12 cellular contexts compared by ENCODE assay signal in the genomic region with DNA sequence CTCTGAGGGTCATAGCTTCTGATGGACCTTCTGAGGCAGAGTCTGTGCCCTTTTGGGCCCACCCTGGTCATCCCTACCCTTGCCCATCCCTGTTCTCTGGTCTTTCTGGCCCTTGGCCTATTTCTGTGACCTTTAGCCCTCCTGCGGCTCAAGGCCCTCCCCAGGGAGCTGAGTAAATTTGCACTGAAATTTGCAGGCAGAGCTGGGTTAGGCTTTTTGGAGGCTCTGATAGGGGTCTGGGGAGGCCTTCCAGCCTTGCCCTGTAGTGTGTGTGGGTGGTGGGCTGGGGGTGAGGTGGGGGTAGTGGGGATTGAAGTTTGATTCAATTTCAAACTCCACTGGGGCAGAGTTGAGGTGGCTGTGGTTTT. TPM values are rescaled to one million over a fixed set of nuclear protein-coding genes. Genes with fewer than 3 reads are reported as not detected.
DNase-seq lines count a peak whose midpoint lies in the region; ATAC-seq and TF ChIP-seq lines count a peak whose summit lies in the region.
"Had no signal": no experiment of that assay in that cellular context is flagged by ENCODE, and none has a peak within 500 bp of the region (broad histone marks: within the 10 kb centered on the region; RNA-seq: fewer than 3 reads in every experiment).

No MANE protein-coding gene starts in this region.

- intact Hi-C loops in activated CD8-positive, alpha-beta T cell treated with anti-CD3 and anti-CD28 coated beads for 36 hours (cut with micrococcal nuclease): no loop called here

- 9% methylated on average over 1 of the region's 1 CpG for WGBS in liver

- no peaks in the 10 kb centered on the region for H3K36me3 ChIP-seq in liver (ENCODE audit: control insufficient read depth in 4 of 4, insufficient read depth in 3 of 4, low read depth in 1 of 4, low read length in 3 of 4)

- CTCF ChIA-PET in activated CD8-positive, alpha-beta T cell treated with anti-CD3 and anti-CD28 coated beads for 36 hours (lab: Charles Lee): interaction anchor here (1.1 to 42.0 kb wide), 6 partner anchors 8 to 160 kb away, joined by 3 to 780 read pairs (median 12); no protein-coding TSS in a partner anchor

- no peaks in the 10 kb centered on the region for H3K9me3 Mint-ChIP-seq in T-helper 2 cell treated with Interferon-gamma antibody and Interleukin-4, amounts not matched to agents 5 μg/mL and 100 μg/mL, for 36 hours
- H3K9me3 Mint-ChIP-seq in activated CD8-positive, alpha-beta T cell treated with anti-CD3 and anti-CD28 coated beads for 36 hours: no peaks in the 10 kb centered on the region
- no peaks in the 10 kb centered on the region for H3K9me3 Mint-ChIP-seq in stimulated activated naive B cell treated with anti-CD40 and anti-IgM and Interleukin-4, amounts not matched to agents 10 μg/mL and 1 μg/mL and 100 μg/mL, for 72 hours

- H3K9me3 ChIP-seq in liver (ENCODE audit: control insufficient read depth in 4 of 4, low read length in 3 of 4): no peaks in the 10 kb centered on the region

- ATAC-seq in activated CD8-positive, alpha-beta T cell treated with anti-CD3 and anti-CD28 coated beads for 36 hours: no peak
- ATAC-seq in stimulated activated naive B cell treated with anti-CD40 and anti-IgM and Interleukin-4, amounts not matched to agents 10 μg/mL and 1 μg/mL and 100 μg/mL, for 72 hours (replicated peaks): no peak
- no peak for ATAC-seq in GM18861 (IDR thresholded peaks at IDR 0.05; ENCODE audit: unreplicated experiment)

- H3K4me1 ChIP-seq in liver (ENCODE audit: control insufficient read depth in 4 of 4, insufficient read depth in 4 of 4, low read length in 3 of 4): peaks cover 39 to 98% (median 89%) of the 10 kb centered on the region in 4 donors

- POLR2A ChIA-PET in activated CD8-positive, alpha-beta T cell treated with anti-CD3 and anti-CD28 coated beads for 36 hours (lab: Charles Lee): interaction anchor here (0.8 to 11.5 kb wide), 8 partner anchors 10 to 182 kb away, joined by 3 to 101 read pairs (median 4); partner anchors contain the start of genes RARA and TOP2A

- no peaks in the 10 kb centered on the region for H3K27me3 ChIP-seq in liver (ENCODE audit: control insufficient read depth in 4 of 4, insufficient read depth in 4 of 4, low read length in 3 of 4)

- H3K36me3 Mint-ChIP-seq in T-helper 2 cell treated with Interferon-gamma antibody and Interleukin-4, amounts not matched to agents 5 μg/mL and 100 μg/mL, for 36 hours (ENCODE audit: low read depth): peaks cover 26% of the 10 kb centered on the region
- H3K36me3 Mint-ChIP-seq in activated CD8-positive, alpha-beta T cell treated with anti-CD3 and anti-CD28 coated beads for 36 hours (ENCODE audit: low read depth): peaks cover 28% of the 10 kb centered on the region
- peaks cover 14 to 26% of the 10 kb centered on the region in 2 donors for H3K36me3 Mint-ChIP-seq in stimulated activated naive B cell treated with anti-CD40 and anti-IgM and Interleukin-4, amounts not matched to agents 10 μg/mL and 1 μg/mL and 100 μg/mL, for 72 hours

- H3K4me1 Mint-ChIP-seq in T-helper 2 cell treated with Interferon-gamma antibody and Interleukin-4, amounts not matched to agents 5 μg/mL and 100 μg/mL, for 36 hours (ENCODE audit: low read depth): peaks cover 81% of the 10 kb centered on the region
- H3K4me1 Mint-ChIP-seq in activated CD8-positive, alpha-beta T cell treated with anti-CD3 and anti-CD28 coated beads for 36 hours (ENCODE audit: low read depth): peaks cover 92% of the 10 kb centered on the region
- H3K4me1 Mint-ChIP-seq in stimulated activated naive B cell treated with anti-CD40 and anti-IgM and Interleukin-4, amounts not matched to agents 10 μg/mL and 1 μg/mL and 100 μg/mL, for 72 hours: peaks cover 85 to 98% of the 10 kb centered on the region in 2 donors

- H3K4me3 ChIP-seq in liver (ENCODE audit: low read depth in 1 of 3, low read length in 3 of 3): peak overlapping the region in 1 of 3 donors; percentile 9
- H3K4me3 ChIP-seq: PC-9 had no signal

- peak overlapping the region in 1 of 2 donors; percentile 18 for H3K9ac ChIP-seq in liver (ENCODE audit: low read depth in 1 of 2, low read length in 2 of 2)

- no peak for TF ChIP-seq RAD21 in liver (IDR thresholded peaks at IDR 0.05)

- TF ChIP-seq CTCF in activated CD8-positive, alpha-beta T cell treated with anti-CD3 and anti-CD28 coated beads for 36 hours (IDR thresholded peaks at IDR 0.05): no peak
- no peak for TF ChIP-seq CTCF in liver (IDR thresholded peaks at IDR 0.05; ENCODE audit: low read depth, low read length, missing input control)

- H3K4me3 Mint-ChIP-seq in T-helper 2 cell treated with Interferon-gamma antibody and Interleukin-4, amounts not matched to agents 5 μg/mL and 100 μg/mL, for 36 hours: peak overlapping the region; percentile 91
- H3K4me3 Mint-ChIP-seq in activated CD8-positive, alpha-beta T cell treated with anti-CD3 and anti-CD28 coated beads for 36 hours: peak overlapping the region; percentile 57
- H3K4me3 Mint-ChIP-seq in stimulated activated naive B cell treated with anti-CD40 and anti-IgM and Interleukin-4, amounts not matched to agents 10 μg/mL and 1 μg/mL and 100 μg/mL, for 72 hours: peak overlapping the region; percentile 77 to 78

- no peak for DNase-seq in T-helper 2 cell treated with Interferon-gamma antibody and Interleukin-4, amounts not matched to agents 5 μg/mL and 100 μg/mL, for 36 hours (ENCODE audit: low spot score)
- DNase-seq in T-helper 2 cell (no peak), NOMO-1 treated with dmso at 0.1 percent for 144 hours (lab: John Stamatoyannopoulos, UW; ENCODE audit: unreplicated experiment) (no peak), epidermal melanocyte (ENCODE audit: insufficient read length, low spot score) (no peak)
- no peak for DNase-seq in activated CD8-positive, alpha-beta T cell treated with anti-CD3 and anti-CD28 coated beads for 36 hours
- DNase-seq in stimulated activated naive B cell treated with anti-CD40 and anti-IgM and Interleukin-4, amounts not matched to agents 10 μg/mL and 1 μg/mL and 100 μg/mL, for 72 hours: no peak
- DNase-seq: MV-4-11 had no signal

- peak overlapping the region; percentile 75 to 84 for H3K27ac ChIP-seq in liver (ENCODE audit: low read depth in 1 of 2, low read length in 2 of 2)
- H3K27ac ChIP-seq: PC-9 had no signal

- H3K27me3 Mint-ChIP-seq in T-helper 2 cell treated with Interferon-gamma antibody and Interleukin-4, amounts not matched to agents 5 μg/mL and 100 μg/mL, for 36 hours (ENCODE audit: low read depth): peaks cover 2% of the 10 kb centered on the region
- no peaks in the 10 kb centered on the region for H3K27me3 Mint-ChIP-seq in activated CD8-positive, alpha-beta T cell treated with anti-CD3 and anti-CD28 coated beads for 36 hours
- H3K27me3 Mint-ChIP-seq in stimulated activated naive B cell treated with anti-CD40 and anti-IgM and Interleukin-4, amounts not matched to agents 10 μg/mL and 1 μg/mL and 100 μg/mL, for 72 hours: no peaks in the 10 kb centered on the region

- peak overlapping the region; percentile 96 for H3K27ac Mint-ChIP-seq in T-helper 2 cell treated with Interferon-gamma antibody and Interleukin-4, amounts not matched to agents 5 μg/mL and 100 μg/mL, for 36 hours
- H3K27ac Mint-ChIP-seq in activated CD8-positive, alpha-beta T cell treated with anti-CD3 and anti-CD28 coated beads for 36 hours: peak overlapping the region; percentile 80
- peak overlapping the region; percentile 100 for H3K27ac Mint-ChIP-seq in stimulated activated naive B cell treated with anti-CD40 and anti-IgM and Interleukin-4, amounts not matched to agents 10 μg/mL and 1 μg/mL and 100 μg/mL, for 72 hours

TF ChIP-seq in liver, 16 proteins besides CTCF, POLR2A, EP300 and RAD21:
- peak; percentile 50 to 57 for TF ChIP-seq HNF4A (conservative IDR thresholded peaks at IDR 0.05)
- TF ChIP-seq HNF4G (IDR thresholded peaks at IDR 0.05): peak; percentile 7
- TF ChIP-seq RXRA (IDR thresholded peaks at IDR 0.05): peak in 1 of 2 donors; percentile 30
- no peak for TF ChIP-seq GABPA (IDR thresholded peaks at IDR 0.05 in 1 of 2, conservative IDR thresholded peaks at IDR 0.05 in 1 of 2)
- TF ChIP-seq SP1 (IDR thresholded peaks at IDR 0.05): peak; percentile 52
- no peak for TF ChIP-seq JUND (IDR thresholded peaks at IDR 0.05)
- peak; percentile 92 for TF ChIP-seq NR2F2 (IDR thresholded peaks at IDR 0.05)

RNA-seq across cellular contexts. Expression of gene RARA, which starts 17.8 kb away (rescaled TPM):
- total RNA-seq in activated CD8-positive, alpha-beta T cell treated with anti-CD3 and anti-CD28 coated beads for 36 hours: 10 to 100 TPM; 34.7 to 36.2 TPM
- total RNA-seq in liver: 10 to 100 TPM in 1 of 2 donors, 1 to 10 TPM in 1; 8.7 to 12.9 TPM
- polyA plus RNA-seq in liver: 10 to 100 TPM in 1 of 2 donors, 1 to 10 TPM in 1; 6.6 to 26.2 TPM

RNA-seq across cellular contexts. Expression of gene GJD3, which starts 37.7 kb away (rescaled TPM):
- not detected for total RNA-seq in activated CD8-positive, alpha-beta T cell treated with anti-CD3 and anti-CD28 coated beads for 36 hours
- under 1 TPM; 0.47 to 0.59 TPM for total RNA-seq in liver
- under 1 TPM in 1 of 2 donors, not detected in 1; 0.48 TPM for polyA plus RNA-seq in liver
- total RNA-seq: activated CD8-positive, alpha-beta memory T cell treated with anti-CD3 and anti-CD28 coated beads for 36 hours; PC-9; temporal lobe had no signal

RNA-seq across cellular contexts. Expression of gene CDC6, which starts 39.1 kb away (rescaled TPM):
- 100 to 1,000 TPM; 110 to 118 TPM for total RNA-seq in activated CD8-positive, alpha-beta T cell treated with anti-CD3 and anti-CD28 coated beads for 36 hours
- total RNA-seq in liver: 10 to 100 TPM in 1 of 2 donors, 1 to 10 TPM in 1; 2.3 to 16.5 TPM
- 1 to 10 TPM in 1 of 2 donors, under 1 TPM in 1; 0.54 to 2.6 TPM for polyA plus RNA-seq in liver

Comparison
In these comparisons a context has a peak if more than half of its experiments do, and no peak if none do; other contexts are left out.
1. RNA of gene CDC6, which starts 39.1 kb away (total RNA-seq): 110 to 118 TPM in activated CD8-positive, alpha-beta T cell treated with anti-CD3 and anti-CD28 coated beads for 36 hours; 2.3 to 16.5 TPM in liver; every median in the first group is over 4 times any median in the second.
2. Peak in every context shown above with its lines, with median percentiles within 50 percentile points of each other: H3K27ac Mint-ChIP-seq and H3K4me3 Mint-ChIP-seq.